Comparison of ENCODE assay signal across 9 cellular contexts in the genomic region with DNA sequence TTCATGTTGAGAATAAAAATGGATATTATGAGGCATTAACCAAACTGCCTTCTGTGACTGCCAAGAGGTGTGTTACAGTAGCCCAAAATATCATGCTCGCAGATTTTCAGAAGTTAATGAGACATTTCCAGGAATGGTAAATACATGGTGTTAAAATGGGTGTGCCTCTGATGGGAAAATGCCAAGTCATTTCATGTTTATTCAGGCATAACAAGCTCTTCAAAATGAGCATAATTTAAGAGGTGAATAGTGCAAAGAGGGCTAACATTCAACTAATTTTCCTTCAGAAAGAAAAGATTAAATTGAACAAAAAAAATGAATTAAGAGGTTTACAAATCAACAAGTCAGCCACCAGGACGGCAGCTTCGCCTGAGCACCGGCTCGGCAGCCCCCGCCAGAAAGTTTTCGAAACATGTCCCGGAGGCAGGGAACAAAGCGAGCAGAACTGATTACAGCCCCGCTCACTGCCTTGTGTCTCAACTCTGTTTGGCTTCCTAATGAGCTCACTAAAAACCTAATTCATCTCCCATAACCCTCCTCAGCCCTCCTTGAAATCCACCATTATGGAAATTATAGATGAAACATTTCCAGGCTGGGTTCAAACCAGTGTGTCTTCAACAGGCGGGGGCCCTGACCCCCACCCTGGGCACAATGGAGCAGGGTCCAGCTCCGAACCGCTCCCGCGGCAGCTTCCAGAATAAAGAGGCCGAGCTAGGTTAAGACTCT. TPM values are rescaled to one million over a fixed set of nuclear protein-coding genes. Genes with fewer than 3 reads are reported as not detected.
DNase-seq lines count a peak whose midpoint lies in the region; ATAC-seq and TF ChIP-seq lines count a peak whose summit lies in the region.
"Had no signal": no experiment of that assay in that cellular context is flagged by ENCODE, and none has a peak within 500 bp of the region (broad histone marks: within the 10 kb centered on the region; RNA-seq: fewer than 3 reads in every experiment).

No MANE protein-coding gene starts in this region.

- peaks cover 19% of the 10 kb centered on the region for H3K4me1 ChIP-seq in mammary epithelial cell (ENCODE audit: insufficient read depth, low read length)
- peaks cover 36% of the 10 kb centered on the region for H3K4me1 ChIP-seq in mucosa of stomach (ENCODE audit: control insufficient read depth, insufficient read depth, low read length)
- H3K4me1 ChIP-seq in CD8-positive, alpha-beta memory T cell (ENCODE audit: insufficient read depth, low read length): no peaks in the 10 kb centered on the region

- CTCF ChIA-PET in MCF 10A (lab: Yijun Ruan, JAX): interaction anchor here (1.3 kb wide), 1 partner anchor 78 kb away, joined by 3 read pairs; no protein-coding TSS in a partner anchor
- CTCF ChIA-PET in mammary epithelial cell (lab: Charles Lee; ENCODE audit: low non-redundant PET): no interaction called here
- CTCF ChIA-PET in CD8-positive, alpha-beta memory T cell (lab: Charles Lee): no interaction called here

- no peaks in the 10 kb centered on the region for H3K79me2 ChIP-seq in mammary epithelial cell (ENCODE audit: insufficient read depth, low read length)

- intact Hi-C loops in MCF 10A (cut with micrococcal nuclease): no loop called here
- intact Hi-C loops in mammary epithelial cell (cut with micrococcal nuclease): no loop called here

- in situ Hi-C loops in mammary epithelial cell (cut with MboI; ENCODE audit: low sequenced_read_pairs in 2 of 2): no loop called here

- H3K27ac ChIP-seq in mammary epithelial cell (ENCODE audit: insufficient read depth, low read depth, low read length): no peak overlapping the region
- H3K27ac ChIP-seq in CD8-positive, alpha-beta memory T cell (ENCODE audit: low read depth, low read length): no peak overlapping the region

- H3K4me2 ChIP-seq in mammary epithelial cell (ENCODE audit: insufficient read depth, low read depth, low read length): no peak overlapping the region

- peaks cover 19% of the 10 kb centered on the region for H3K4me1 Mint-ChIP-seq in MCF 10A (ENCODE audit: insufficient read depth, unreplicated experiment)
- H3K4me1 Mint-ChIP-seq in CD8-positive, alpha-beta memory T cell: no peaks in the 10 kb centered on the region
- H3K4me1 Mint-ChIP-seq in activated naive CD8-positive, alpha-beta T cell treated with anti-CD3 and anti-CD28 coated beads, Interleukin-2, amount 50 U/mL, for 24 hours: no peaks in the 10 kb centered on the region

- no peak for ATAC-seq in GM19455 (IDR thresholded peaks at IDR 0.05; ENCODE audit: unreplicated experiment)
- no peak for ATAC-seq in activated naive CD8-positive, alpha-beta T cell treated with anti-CD3 and anti-CD28 coated beads, Interleukin-2, amount 50 U/mL, for 24 hours

- H3K27me3 ChIP-seq in mammary epithelial cell (ENCODE audit: insufficient read depth, low read length): no peaks in the 10 kb centered on the region
- no peaks in the 10 kb centered on the region for H3K27me3 ChIP-seq in mucosa of stomach (ENCODE audit: control insufficient read depth, insufficient read depth, low read length)
- H3K27me3 ChIP-seq in CD8-positive, alpha-beta memory T cell (ENCODE audit: insufficient read depth, low read length, poor library complexity, severe bottlenecking): no peaks in the 10 kb centered on the region

- H3K9me3 ChIP-seq in mammary epithelial cell (replicated peaks; ENCODE audit: insufficient read depth, low read length) (no peaks in the 10 kb centered on the region), mucosa of stomach (ENCODE audit: control insufficient read depth, low read length) (no peaks in the 10 kb centered on the region)
- no peaks in the 10 kb centered on the region for H3K9me3 ChIP-seq in CD8-positive, alpha-beta memory T cell (ENCODE audit: low read length)

- H3K4me3 ChIP-seq in mammary epithelial cell (replicated peaks in 1 of 3; ENCODE audit: insufficient read depth in 1 of 3, low read depth in 2 of 3, low read length in 3 of 3) (no peak overlapping the region), mucosa of stomach (ENCODE audit: low read length) (no peak overlapping the region)
- no peak overlapping the region for H3K4me3 ChIP-seq in CD8-positive, alpha-beta memory T cell (ENCODE audit: low read length)

- H3K4me3 Mint-ChIP-seq in MCF 10A (ENCODE audit: unreplicated experiment): peak overlapping the region; percentile 28
- H3K4me3 Mint-ChIP-seq in CD8-positive, alpha-beta memory T cell: no peak overlapping the region
- no peak overlapping the region for H3K4me3 Mint-ChIP-seq in activated naive CD8-positive, alpha-beta T cell treated with anti-CD3 and anti-CD28 coated beads, Interleukin-2, amount 50 U/mL, for 24 hours

- dilution Hi-C loops in mammary epithelial cell (cut with HindIII; ENCODE audit: low sequenced_read_pairs): no loop called here

- no peaks in the 10 kb centered on the region for H4K20me1 ChIP-seq in mammary epithelial cell (ENCODE audit: insufficient read depth, low read length)

- H2AFZ ChIP-seq in mammary epithelial cell (ENCODE audit: low read depth, low read length): no peak overlapping the region

- BruUV-seq in MCF 10A (replicated peaks; lab: Mats Ljungman, UMichigan): no TSS peak
- no TSS peak for BruUV-seq in mammary epithelial cell (replicated peaks; lab: Mats Ljungman, UMichigan)

- WGBS in mammary epithelial cell (ENCODE audit: low coverage, missing lambda C conversion rate): 92% methylated on average over 16 of the region's 16 CpGs

- peak; percentile 52 for DNase-seq in MCF 10A (ENCODE audit: unreplicated experiment)
- no peak for DNase-seq in mammary epithelial cell
- DNase-seq in fibroblast of gingiva (ENCODE audit: low read depth): peak; percentile 9
- DNase-seq in GM03348 (ENCODE audit: low spot score): no peak
- no peak for DNase-seq in CD8-positive, alpha-beta memory T cell
- DNase-seq in activated naive CD8-positive, alpha-beta T cell treated with anti-CD3 and anti-CD28 coated beads, Interleukin-2, amount 50 U/mL, for 24 hours: no peak
- DNase-seq: DND-41 had no signal

- no peaks in the 10 kb centered on the region for H3K27me3 Mint-ChIP-seq in MCF 10A (ENCODE audit: insufficient read depth, unreplicated experiment)
- H3K27me3 Mint-ChIP-seq in CD8-positive, alpha-beta memory T cell: peaks cover 0 to 1% of the 10 kb centered on the region in 2 donors
- H3K27me3 Mint-ChIP-seq in activated naive CD8-positive, alpha-beta T cell treated with anti-CD3 and anti-CD28 coated beads, Interleukin-2, amount 50 U/mL, for 24 hours: no peaks in the 10 kb centered on the region

- TF ChIP-seq CTCF in MCF 10A (IDR thresholded peaks at IDR 0.05; ENCODE audit: unreplicated experiment): no peak
- no peak for TF ChIP-seq CTCF in mammary epithelial cell (conservative IDR thresholded peaks at IDR 0.05 in 1 of 2, IDR thresholded peaks at IDR 0.05 in 1 of 2; ENCODE audit: extremely low read depth in 1 of 2, insufficient read depth in 1 of 2, low read depth in 1 of 2, low read length in 2 of 2)

- no peak overlapping the region for H3K9ac ChIP-seq in mammary epithelial cell (ENCODE audit: insufficient read depth, low read length)
- peak overlapping the region; percentile 28 for H3K9ac ChIP-seq in mucosa of stomach (ENCODE audit: low read length)

- no peaks in the 10 kb centered on the region for H3K36me3 ChIP-seq in mammary epithelial cell (ENCODE audit: insufficient read depth, low read length)
- no peaks in the 10 kb centered on the region for H3K36me3 ChIP-seq in mucosa of stomach (ENCODE audit: control insufficient read depth, insufficient read depth, low read length)
- no peaks in the 10 kb centered on the region for H3K36me3 ChIP-seq in CD8-positive, alpha-beta memory T cell (ENCODE audit: insufficient read depth, low read length)

- POLR2A ChIA-PET in MCF 10A (lab: Yijun Ruan, JAX): interaction anchor here (0.5 to 0.6 kb wide), 2 partner anchors 55 to 1294 kb away, joined by 3 read pairs; no protein-coding TSS in a partner anchor
- POLR2A ChIA-PET in CD8-positive, alpha-beta memory T cell (lab: Charles Lee): no interaction called here

- H3K36me3 Mint-ChIP-seq in MCF 10A (ENCODE audit: insufficient read depth, unreplicated experiment): no peaks in the 10 kb centered on the region
- no peaks in the 10 kb centered on the region for H3K36me3 Mint-ChIP-seq in CD8-positive, alpha-beta memory T cell
- no peaks in the 10 kb centered on the region for H3K36me3 Mint-ChIP-seq in activated naive CD8-positive, alpha-beta T cell treated with anti-CD3 and anti-CD28 coated beads, Interleukin-2, amount 50 U/mL, for 24 hours (ENCODE audit: low read depth)

- no peaks in the 10 kb centered on the region for H3K9me3 Mint-ChIP-seq in MCF 10A (ENCODE audit: unreplicated experiment)
- peaks cover 0 to 3% (median 0%) of the 10 kb centered on the region in 5 donors for H3K9me3 Mint-ChIP-seq in CD8-positive, alpha-beta memory T cell
- peaks cover 7% of the 10 kb centered on the region for H3K9me3 Mint-ChIP-seq in activated naive CD8-positive, alpha-beta T cell treated with anti-CD3 and anti-CD28 coated beads, Interleukin-2, amount 50 U/mL, for 24 hours

- peak overlapping the region; percentile 49 for H3K27ac Mint-ChIP-seq in MCF 10A (ENCODE audit: low read depth, unreplicated experiment)
- H3K27ac Mint-ChIP-seq in CD8-positive, alpha-beta memory T cell: no peak overlapping the region
- no peak overlapping the region for H3K27ac Mint-ChIP-seq in activated naive CD8-positive, alpha-beta T cell treated with anti-CD3 and anti-CD28 coated beads, Interleukin-2, amount 50 U/mL, for 24 hours

RNA-seq across cellular contexts. Expression of a gene that starts 44.0 kb away (rescaled TPM):
- 6.9 and 10.3 TPM in 2 replicates for total RNA-seq in MCF 10A (2022)
- 1 to 10 TPM; 6.7 to 8.4 TPM for total RNA-seq in mammary epithelial cell
- 8.4 TPM for polyA plus RNA-seq in mammary epithelial cell
- polyA minus RNA-seq in mammary epithelial cell: 1.3 TPM
- not detected for total RNA-seq in CD8-positive, alpha-beta memory T cell
- polyA plus RNA-seq in CD8-positive, alpha-beta memory T cell: not detected

Comparison
In these comparisons a context has a peak if more than half of its experiments do, and no peak if none do; other contexts are left out.
1. DNase-seq: peak in MCF 10A (single experiment) and fibroblast of gingiva (single experiment); none in mammary epithelial cell (single experiment), GM03348 (single experiment), CD8-positive, alpha-beta memory T cell (0 of 5) and activated naive CD8-positive, alpha-beta T cell treated with anti-CD3 and anti-CD28 coated beads, Interleukin-2, amount 50 U/mL, for 24 hours (single experiment).